11 cellular contexts compared by ENCODE assay signal in the genomic region with DNA sequence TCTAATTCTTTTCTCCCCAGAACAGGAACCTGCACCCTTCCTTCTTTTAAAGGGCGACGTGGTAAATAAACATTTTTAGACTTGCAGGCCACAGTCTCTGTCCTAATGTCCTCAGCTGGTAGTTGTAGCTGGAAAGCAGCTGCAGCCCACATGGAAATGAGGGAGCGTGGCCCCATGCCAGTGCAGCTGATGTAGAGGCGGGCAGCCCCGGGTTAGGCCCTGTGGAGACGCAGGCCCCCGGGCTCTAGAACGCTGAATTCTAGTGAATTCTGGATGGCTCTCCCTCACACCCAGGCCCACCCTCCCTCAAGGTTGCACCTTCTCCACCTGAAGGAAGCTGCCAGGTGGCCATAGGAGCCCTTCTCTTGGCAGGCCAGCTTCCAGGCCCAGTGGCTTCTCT. TPM values are rescaled to one million over a fixed set of nuclear protein-coding genes. Genes with fewer than 3 reads are reported as not detected.
DNase-seq lines count a peak whose midpoint lies in the region; ATAC-seq and TF ChIP-seq lines count a peak whose summit lies in the region.
"Had no signal": no experiment of that assay in that cellular context is flagged by ENCODE, and none has a peak within 500 bp of the region (broad histone marks: within the 10 kb centered on the region; RNA-seq: fewer than 3 reads in every experiment).

No MANE protein-coding gene starts in this region.

- H3K27ac ChIP-seq in layer of hippocampus (ENCODE audit: low read depth, low read length) (peak overlapping the region; percentile 93), sigmoid colon (peak overlapping the region; percentile 80 to 92 (median 84))

- peaks cover 16 to 44% (median 24%) of the 10 kb centered on the region in 4 donors for H3K36me3 ChIP-seq in sigmoid colon

- WGBS in sigmoid colon, 2 donors = 74 to 84% methylated on average over 8 of the region's 8 CpGs

- no peak for TF ChIP-seq POLR2A in sigmoid colon (IDR thresholded peaks at IDR 0.05)

- H3K4me3 ChIP-seq in sigmoid colon = no peak overlapping the region

- H3K9me3 ChIP-seq in sigmoid colon = no peaks in the 10 kb centered on the region

- TF ChIP-seq EP300 in sigmoid colon (IDR thresholded peaks at IDR 0.05) = no peak

- H3K4me1 ChIP-seq in sigmoid colon = peaks cover 0 to 57% (median 49%) of the 10 kb centered on the region in 4 donors

- ATAC-seq in Right ventricle myocardium inferior (no peak), GM19467 (IDR thresholded peaks at IDR 0.05; ENCODE audit: unreplicated experiment) (no peak)

- no peak for TF ChIP-seq CTCF in sigmoid colon (IDR thresholded peaks at IDR 0.05)

- H3K27me3 ChIP-seq in layer of hippocampus (ENCODE audit: control insufficient read depth, insufficient read depth, low read length) (no peaks in the 10 kb centered on the region), sigmoid colon (no peaks in the 10 kb centered on the region)

- intact Hi-C loops in Right ventricle myocardium inferior (cut with DNase I) (no loop called here), cardiac septum (cut with DNase I) (loop anchor here (2.0 kb wide), 1 partner anchor 103 kb away; no protein-coding TSS in a partner anchor), sigmoid colon (cut with DNase I) (loop anchor here (2.0 to 5.0 kb wide), 2 partner anchors 62 to 103 kb away; no protein-coding TSS in a partner anchor)

- DNase-seq in Right ventricle myocardium inferior (ENCODE audit: missing footprints) (peak; percentile 74), cardiac septum (ENCODE audit: low spot score) (no peak), sigmoid colon (peak; percentile 82), T-helper 9 cell (no peak), HT-29 (ENCODE audit: low spot score) (no peak), EL (no peak)
- DNase-seq: activated B cell treated with CpG ODN at 0.5 μM for 24 hours, kidney glomerular epithelial cell, NCI-H2029 had no signal

RNA-seq across cellular contexts. Expression of a gene that starts 52.3 kb away (rescaled TPM):
- total RNA-seq in Right ventricle myocardium inferior (0.57 TPM), cardiac septum (2.5 TPM), sigmoid colon (under 1 TPM in 2 of 4 donors, not detected in 2; 0.36 to 0.54 TPM)
- not detected for polyA plus RNA-seq in sigmoid colon
- total RNA-seq in HT-29 (2014; rRNA removed; shearing (Covaris generic)) = not detected in 2 replicates
- total RNA-seq: activated B cell treated with CpG ODN at 0.5 μM for 24 hours had no signal

Comparison
In these comparisons a context has a peak if more than half of its experiments do, and no peak if none do; other contexts are left out.
1. DNase-seq: peak in Right ventricle myocardium inferior (single experiment) and sigmoid colon (single experiment); none in cardiac septum (single experiment), T-helper 9 cell (single experiment), HT-29 (single experiment) and EL (single experiment).